Comparison of ENCODE assay signal across 11 cellular contexts in the genomic region with DNA sequence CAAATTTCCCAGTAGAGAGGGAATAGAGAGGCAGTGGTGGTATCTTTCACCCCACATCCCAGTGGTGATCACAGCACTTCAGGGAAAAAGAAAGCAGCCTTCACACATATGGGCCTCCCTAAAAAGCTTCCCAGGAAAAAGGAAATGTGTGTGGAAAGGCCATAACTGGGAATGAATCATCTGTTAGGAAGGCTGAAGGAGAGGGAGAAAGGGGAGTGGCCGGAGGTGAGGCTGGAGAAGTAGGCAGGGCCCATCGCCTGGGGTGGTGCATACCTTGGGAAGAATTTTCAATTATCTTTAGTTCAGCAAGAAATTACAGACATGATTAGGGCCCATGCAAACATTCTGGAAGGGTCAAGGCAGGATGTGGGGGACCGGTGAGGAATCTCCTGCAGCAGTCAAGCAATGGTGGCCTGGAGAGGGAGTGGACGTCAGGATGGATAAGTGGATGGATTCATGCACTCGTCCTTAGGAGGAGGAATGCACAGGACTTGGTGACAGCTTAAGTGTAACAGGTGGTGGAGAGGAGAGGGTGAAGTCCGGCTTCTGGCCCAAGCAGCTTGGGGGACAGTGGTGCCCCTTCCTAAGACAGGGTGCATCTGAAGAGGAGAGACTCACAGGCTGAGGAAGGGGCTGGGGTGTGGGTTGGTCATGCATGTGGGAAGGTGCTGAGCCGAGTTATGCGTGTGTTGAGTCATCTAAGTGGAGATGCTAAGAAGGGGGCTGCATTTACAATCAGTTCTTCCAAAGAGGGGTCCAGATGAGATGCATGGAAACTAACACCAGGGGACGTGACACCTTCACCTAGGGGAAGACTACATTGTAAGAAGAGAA. TPM values are rescaled to one million over a fixed set of nuclear protein-coding genes. Genes with fewer than 3 reads are reported as not detected.
DNase-seq lines count a peak whose midpoint lies in the region; ATAC-seq, FAIRE-seq and TF ChIP-seq lines count a peak whose summit lies in the region.
"Had no signal": no experiment of that assay in that cellular context is flagged by ENCODE, and none has a peak within 500 bp of the region (broad histone marks: within the 10 kb centered on the region; RNA-seq: fewer than 3 reads in every experiment).

No MANE protein-coding gene starts in this region.

- H3K27ac ChIP-seq in smooth muscle cell (ENCODE audit: low read depth) (peak overlapping the region; percentile 91), MM.1S (ENCODE audit: low read length) (no peak overlapping the region), right cardiac atrium (ENCODE audit: low read length) (no peak overlapping the region)

- H3K36me3 Mint-ChIP-seq in activated CD4-positive, alpha-beta T cell treated with anti-CD3 and anti-CD28 coated beads, Interleukin-2, amount 10 ng/mL, durations not matched to agents 24 days and 14 days (ENCODE audit: low read depth): peaks cover 3% of the 10 kb centered on the region

- H3K4me2 ChIP-seq in smooth muscle cell (peak overlapping the region; percentile 77), MM.1S (ENCODE audit: low read depth, low read length) (no peak overlapping the region)

- DNase-seq in activated CD4-positive, alpha-beta T cell treated with anti-CD3 and anti-CD28 coated beads, Interleukin-2, amount 10 ng/mL, durations not matched to agents 24 days and 14 days: peak; percentile 54
- no peak for DNase-seq in activated CD4-positive, alpha-beta T cell treated with anti-CD3 and anti-CD28 coated beads, Interleukin-2, amount 50 U/mL, for 48 hours
- DNase-seq in foreskin fibroblast (peak; percentile 41 to 56), smooth muscle cell (lab: John Stamatoyannopoulos, UW; ENCODE audit: unreplicated experiment) (no peak), frontal cortex (ENCODE audit: low spot score in 2 of 2) (no peak), MM.1S (no peak), right cardiac atrium (no peak)
- DNase-seq: H7, NCI-H2227 treated with DMSO at 0.1 percent for 48 hours had no signal

- WGBS in smooth muscle cell (ENCODE audit: low lambda C conversion rate): 44% methylated on average over 9 of the region's 9 CpGs
- WGBS in right cardiac atrium: 89% methylated on average over 9 of the region's 9 CpGs

- H3K27me3 Mint-ChIP-seq in activated CD4-positive, alpha-beta T cell treated with anti-CD3 and anti-CD28 coated beads, Interleukin-2, amount 10 ng/mL, durations not matched to agents 24 days and 14 days: no peaks in the 10 kb centered on the region

- H3K4me3 Mint-ChIP-seq in activated CD4-positive, alpha-beta T cell treated with anti-CD3 and anti-CD28 coated beads, Interleukin-2, amount 10 ng/mL, durations not matched to agents 24 days and 14 days: no peak overlapping the region

- H3K9me2 ChIP-seq in MM.1S (replicated peaks; ENCODE audit: insufficient read depth, low read length): no peaks in the 10 kb centered on the region

- no peaks in the 10 kb centered on the region for H3K79me2 ChIP-seq in smooth muscle cell (ENCODE audit: low read depth)
- no peaks in the 10 kb centered on the region for H3K79me2 ChIP-seq in MM.1S (ENCODE audit: low read length)

- peaks cover 17% of the 10 kb centered on the region for H3K4me1 ChIP-seq in smooth muscle cell (ENCODE audit: low read depth)
- peaks cover 35% of the 10 kb centered on the region for H3K4me1 ChIP-seq in MM.1S (ENCODE audit: low read length)
- H3K4me1 ChIP-seq in right cardiac atrium (ENCODE audit: control insufficient read depth, insufficient read depth, low read length): peaks cover 20% of the 10 kb centered on the region

- no peaks in the 10 kb centered on the region for H4K20me1 ChIP-seq in smooth muscle cell (ENCODE audit: low read depth)
- no peaks in the 10 kb centered on the region for H4K20me1 ChIP-seq in MM.1S (ENCODE audit: insufficient read depth, low read length)

- no peak for FAIRE-seq in frontal cortex (lab: Jason Lieb, UNC)
- FAIRE-seq: HepG2 had no signal

- H3K4me1 Mint-ChIP-seq in activated CD4-positive, alpha-beta T cell treated with anti-CD3 and anti-CD28 coated beads, Interleukin-2, amount 10 ng/mL, durations not matched to agents 24 days and 14 days: peaks cover 78% of the 10 kb centered on the region

- no peaks in the 10 kb centered on the region for H3K27me3 ChIP-seq in smooth muscle cell (ENCODE audit: low read depth)
- H3K27me3 ChIP-seq in MM.1S (replicated peaks; ENCODE audit: insufficient read depth, low read length): no peaks in the 10 kb centered on the region
- no peaks in the 10 kb centered on the region for H3K27me3 ChIP-seq in right cardiac atrium (ENCODE audit: control insufficient read depth, insufficient read depth)

- TF ChIP-seq CTCF in foreskin fibroblast (IDR thresholded peaks at IDR 0.05; ENCODE audit: low read depth, low read length) (no peak), smooth muscle cell (IDR thresholded peaks at IDR 0.05; ENCODE audit: borderline replicate concordance, insufficient read depth, poor library complexity, severe bottlenecking) (no peak), MM.1S (IDR thresholded peaks at IDR 0.05; ENCODE audit: low read length) (no peak)

- peak overlapping the region; percentile 34 for H3K27ac Mint-ChIP-seq in activated CD4-positive, alpha-beta T cell treated with anti-CD3 and anti-CD28 coated beads, Interleukin-2, amount 10 ng/mL, durations not matched to agents 24 days and 14 days

- H3F3A ChIP-seq in smooth muscle cell (ENCODE audit: low read depth) (peaks cover 8% of the 10 kb centered on the region), MM.1S (ENCODE audit: insufficient read depth, low read length) (peaks cover 4% of the 10 kb centered on the region)

- ATAC-seq in SK-N-SH treated with all-trans-retinoic acid at 6 μM for 48 hours (peak; percentile 78), right cardiac atrium (no peak)
- ATAC-seq: HepG2 had no signal

- H3K9ac ChIP-seq in smooth muscle cell (ENCODE audit: low read depth) (peak overlapping the region; percentile 29), MM.1S (ENCODE audit: low read length) (no peak overlapping the region)

- no peaks in the 10 kb centered on the region for H3K9me3 Mint-ChIP-seq in activated CD4-positive, alpha-beta T cell treated with anti-CD3 and anti-CD28 coated beads, Interleukin-2, amount 10 ng/mL, durations not matched to agents 24 days and 14 days

- H3K4me3 ChIP-seq in foreskin fibroblast (ENCODE audit: low read depth in 1 of 2, low read length in 2 of 2): no peak overlapping the region
- no peak overlapping the region for H3K4me3 ChIP-seq in smooth muscle cell
- H3K4me3 ChIP-seq in MM.1S (ENCODE audit: low read length): no peak overlapping the region
- H3K4me3 ChIP-seq in right cardiac atrium (ENCODE audit: low read length): no peak overlapping the region

- H3K36me3 ChIP-seq in smooth muscle cell (ENCODE audit: low read depth): no peaks in the 10 kb centered on the region
- no peaks in the 10 kb centered on the region for H3K36me3 ChIP-seq in MM.1S (replicated peaks; ENCODE audit: insufficient read depth, low read length)

- no peak overlapping the region for H2AFZ ChIP-seq in smooth muscle cell (ENCODE audit: low read depth)
- no peak overlapping the region for H2AFZ ChIP-seq in MM.1S (ENCODE audit: low read length)

- H3K9me3 ChIP-seq in smooth muscle cell (replicated peaks; ENCODE audit: low read depth): no peaks in the 10 kb centered on the region
- H3K9me3 ChIP-seq in MM.1S (replicated peaks; ENCODE audit: insufficient read depth, low read length): no peaks in the 10 kb centered on the region
- no peaks in the 10 kb centered on the region for H3K9me3 ChIP-seq in right cardiac atrium (ENCODE audit: control insufficient read depth, low read length)

- intact Hi-C loops in activated CD4-positive, alpha-beta T cell treated with anti-CD3 and anti-CD28 coated beads, Interleukin-2, amount 10 ng/mL, durations not matched to agents 24 days and 14 days (cut with micrococcal nuclease): no loop called here
- intact Hi-C loops in right cardiac atrium (cut with DNase I): no loop called here

TF ChIP-seq in SK-N-SH treated with all-trans-retinoic acid at 6 μM for 48 hours, 23 proteins besides CTCF, POLR2A, EP300 and RAD21:
- no peak for TF ChIP-seq ZNF8 (CRISPR knock-in tag; IDR thresholded peaks at IDR 0.05)
- no peak for TF ChIP-seq ZNF565 (CRISPR knock-in tag; conservative IDR thresholded peaks at IDR 0.05; ENCODE audit: low read depth)
- no peak for TF ChIP-seq OSR1 (CRISPR knock-in tag; IDR thresholded peaks at IDR 0.05)
- TF ChIP-seq ISL1 (CRISPR knock-in tag; IDR thresholded peaks at IDR 0.05): no peak; the same call in 1 of the 2 replicates

RNA-seq across cellular contexts. Expression of a gene that starts 17.9 kb away (rescaled TPM):
- total RNA-seq in activated CD4-positive, alpha-beta T cell treated with anti-CD3 and anti-CD28 coated beads, Interleukin-2, amount 10 ng/mL, durations not matched to agents 24 days and 14 days: 70.5 and 73.9 TPM in 2 replicates
- 1.5 and 2.1 TPM in 2 replicates for total RNA-seq in smooth muscle cell
- polyA plus RNA-seq in smooth muscle cell: 6.4 and 7.2 TPM in 2 replicates
- total RNA-seq in frontal cortex: 12.6 TPM
- total RNA-seq in right cardiac atrium: 1 to 10 TPM; 6.3 to 7.9 (median 7.4) TPM
- polyA plus RNA-seq in right cardiac atrium: 6.5 TPM
- total RNA-seq: HepG2 had no signal

Comparison
In these comparisons a context has a peak if more than half of its experiments do, and no peak if none do; other contexts are left out.
1. DNase-seq: peak in activated CD4-positive, alpha-beta T cell treated with anti-CD3 and anti-CD28 coated beads, Interleukin-2, amount 10 ng/mL, durations not matched to agents 24 days and 14 days (single experiment) and foreskin fibroblast (2 of 2); none in activated CD4-positive, alpha-beta T cell treated with anti-CD3 and anti-CD28 coated beads, Interleukin-2, amount 50 U/mL, for 48 hours (0 of 2), smooth muscle cell (single experiment), frontal cortex (0 of 2), MM.1S (single experiment) and right cardiac atrium (0 of 3).